ENCODE assay signal across 8 cellular contexts in the genomic region with DNA sequence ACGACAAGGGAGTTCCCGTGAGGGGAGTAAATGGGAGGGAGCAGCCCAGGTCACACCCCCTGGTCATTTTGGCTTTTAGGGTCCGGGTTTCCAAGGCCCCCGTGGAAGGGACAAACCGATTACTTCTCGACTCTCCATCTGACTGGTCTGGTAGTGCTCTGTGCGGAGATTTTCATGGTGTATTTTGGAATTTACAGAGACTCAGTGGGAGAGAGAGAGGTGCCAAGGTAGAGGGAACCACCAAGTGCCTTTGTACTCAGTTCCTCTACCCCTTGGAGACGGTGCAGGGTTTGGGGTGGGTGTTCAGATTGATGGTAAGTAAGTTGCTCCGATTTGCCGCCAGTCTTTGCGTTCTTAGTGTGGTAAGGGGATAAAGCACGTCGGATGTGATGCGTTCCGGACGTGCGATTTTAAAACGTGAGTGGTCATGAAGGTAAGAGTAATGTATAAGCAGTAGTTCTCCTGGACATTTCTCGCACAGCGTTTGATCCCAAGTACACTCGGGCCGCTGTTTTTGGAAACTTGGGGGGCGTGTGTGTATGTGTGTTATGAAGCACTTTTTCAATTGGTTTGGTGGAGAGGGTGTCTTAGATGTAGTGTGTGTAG. TPM values are rescaled to one million over a fixed set of nuclear protein-coding genes. Genes with fewer than 3 reads are reported as not detected.
DNase-seq lines count a peak whose midpoint lies in the region; ATAC-seq and TF ChIP-seq lines count a peak whose summit lies in the region.

No MANE protein-coding gene starts in this region.

- peak overlapping the region; percentile 86 for H3K4me3 ChIP-seq in AG10803 (ENCODE audit: low read length)
- H3K4me3 ChIP-seq in cardiac fibroblast (replicated peaks in 1 of 2; ENCODE audit: low read depth in 2 of 2, low read length in 2 of 2): peak overlapping the region; percentile 85 to 90

- TF ChIP-seq CTCF in AG10803 (conservative IDR thresholded peaks at IDR 0.05; ENCODE audit: low read length) (no peak), cardiac fibroblast (IDR thresholded peaks at IDR 0.05; ENCODE audit: low read depth, low read length) (no peak)

- DNase-seq in AG10803 (ENCODE audit: low read depth) (peak; percentile 15), HS-5 (ENCODE audit: low read depth) (peak; percentile 28), T-helper 2 cell (peak in 4 of 5 experiments; percentile 1 to 78 (median 18)), cardiac fibroblast (ENCODE audit: low read depth in 2 of 2) (peak; percentile 33 to 43), left lobe of liver (ENCODE audit: low spot score) (peak; percentile 49)
- DNase-seq in stimulated activated CD4-positive, alpha-beta T cell treated with anti-CD3 and anti-CD28 coated beads, TNF-alpha, amount 100 ng/mL, for 48 hours (ENCODE audit: low read depth in 3 of 3): peak; percentile 10 to 27 (median 12)

- ATAC-seq in GM19023 (IDR thresholded peaks at IDR 0.05; ENCODE audit: unreplicated experiment): peak; percentile 27
- ATAC-seq in left lobe of liver: peak; percentile 35
- ATAC-seq in HG03378 (IDR thresholded peaks at IDR 0.05; ENCODE audit: unreplicated experiment): no peak

RNA-seq across cellular contexts. Expression of a gene that starts 0.7 kb away (rescaled TPM):
- 6.1 TPM for total RNA-seq in left lobe of liver
